Comparison of ENCODE assay signal across 1 cellular context in genomic region chr13:41001695-41002094, GRCh38.
TF ChIP-seq lines count a peak whose summit lies in the region.

No MANE protein-coding gene starts in this region.

TF ChIP-seq in HepG2, 621 proteins besides CTCF, POLR2A, EP300 and RAD21 (continued from another document and continues in another):
- TF ChIP-seq TFDP2 (CRISPR knock-in tag; IDR thresholded peaks at IDR 0.05) (0 out of 2 replicates have a peak, but pooled peaks have one; percentile 22), GFI1 (CRISPR knock-in tag; IDR thresholded peaks at IDR 0.05; ENCODE audit: borderline replicate concordance) (0 out of 2 replicates have a peak, but pooled peaks have one; percentile 21), NCOA2 (CRISPR knock-in tag; IDR thresholded peaks at IDR 0.05) (peak; percentile 71), CBX2 (IDR thresholded peaks at IDR 0.05; ENCODE audit: low read depth, low read length) (no peak), CBX2 (CRISPR knock-in tag; IDR thresholded peaks at IDR 0.05; ENCODE audit: low read depth) (no peak), ATF5 (CRISPR knock-in tag; IDR thresholded peaks at IDR 0.05; ENCODE audit: low read depth) (no peak), YEATS2 (CRISPR knock-in tag; IDR thresholded peaks at IDR 0.05; ENCODE audit: borderline replicate concordance) (peak; percentile 19; the same call in 1 of the 2 replicates), ISL2 (CRISPR knock-in tag; IDR thresholded peaks at IDR 0.05) (0 out of 2 replicates have a peak, but pooled peaks have one; percentile 72), PAXIP1 (CRISPR knock-in tag; conservative IDR thresholded peaks at IDR 0.05) (peak; percentile 88), ARID3A (IDR thresholded peaks at IDR 0.05; ENCODE audit: low read depth, low read length) (peak; percentile 49), ZMYM2 (CRISPR knock-in tag; IDR thresholded peaks at IDR 0.05) (peak; percentile 89; the same call in 1 of the 2 replicates), NFIC (IDR thresholded peaks at IDR 0.05; ENCODE audit: low read length) (peak; percentile 59; the same call in 1 of the 2 replicates), FOXP1 (IDR thresholded peaks at IDR 0.05) (no peak), FOXP1 (CRISPR knock-in tag; IDR thresholded peaks at IDR 0.05) (peak; percentile 46; the same call in 1 of the 2 replicates), CEBPG (CRISPR knock-in tag; IDR thresholded peaks at IDR 0.05) (peak; percentile 39; the same call in 1 of the 2 replicates), SIX4 (CRISPR knock-in tag; IDR thresholded peaks at IDR 0.05) (peak; percentile 26; the same call in 1 of the 2 replicates), SOX5 (CRISPR knock-in tag; IDR thresholded peaks at IDR 0.05; ENCODE audit: borderline replicate concordance) (peak; percentile 57; the same call in 1 of the 2 replicates), ZNF503 (CRISPR knock-in tag; IDR thresholded peaks at IDR 0.05) (peak; percentile 38; the same call in 1 of the 2 replicates), ZNF34 (CRISPR knock-in tag; IDR thresholded peaks at IDR 0.05; ENCODE audit: borderline replicate concordance) (no peak), ZNF292 (CRISPR knock-in tag; IDR thresholded peaks at IDR 0.05; ENCODE audit: borderline replicate concordance, low read depth) (peak; percentile 52; the same call in 1 of the 2 replicates), ARID5B (CRISPR knock-in tag; IDR thresholded peaks at IDR 0.05) (peak; percentile 83), ZNF263 (CRISPR knock-in tag; IDR thresholded peaks at IDR 0.05) (0 out of 2 replicates have a peak, but pooled peaks have one; percentile 21), PITX1 (CRISPR knock-in tag; IDR thresholded peaks at IDR 0.05) (peak; percentile 45; the same call in 1 of the 2 replicates), KMT2B (CRISPR knock-in tag; IDR thresholded peaks at IDR 0.05) (peak; percentile 36; the same call in 1 of the 2 replicates), ZNF343 (CRISPR knock-in tag; IDR thresholded peaks at IDR 0.05) (no peak), NONO (IDR thresholded peaks at IDR 0.05) (no peak), NONO (CRISPR knock-in tag; conservative IDR thresholded peaks at IDR 0.05) (0 out of 2 replicates have a peak, but pooled peaks have one; percentile 25), ZNF232 (CRISPR knock-in tag; IDR thresholded peaks at IDR 0.05; ENCODE audit: borderline replicate concordance) (0 out of 2 replicates have a peak, but pooled peaks have one; percentile 29), RCOR2 (CRISPR knock-in tag; IDR thresholded peaks at IDR 0.05) (peak; percentile 83), HOXA3 (CRISPR knock-in tag; IDR thresholded peaks at IDR 0.05) (peak; percentile 61; the same call in 1 of the 2 replicates), PATZ1 (CRISPR knock-in tag; IDR thresholded peaks at IDR 0.05) (peak; percentile 63), ZBTB20 (CRISPR knock-in tag; IDR thresholded peaks at IDR 0.05; ENCODE audit: borderline replicate concordance, low read depth) (0 out of 2 replicates have a peak, but pooled peaks have one; percentile 62), ZNF264 (CRISPR knock-in tag; IDR thresholded peaks at IDR 0.05) (peak; percentile 69; the same call in 1 of the 2 replicates), ESRRA (CRISPR knock-in tag; IDR thresholded peaks at IDR 0.05; ENCODE audit: low read depth) (0 out of 2 replicates have a peak, but pooled peaks have one; percentile 29), NFAT5 (CRISPR knock-in tag; IDR thresholded peaks at IDR 0.05) (no peak)
